12 cellular contexts compared by ENCODE assay signal in genomic region chr4:80913381-80913780, GRCh38.
DNase-seq lines count a peak whose midpoint lies in the region; ATAC-seq and TF ChIP-seq lines count a peak whose summit lies in the region.
"Had no signal": no experiment of that assay in that cellular context is flagged by ENCODE, and none has a peak within 500 bp of the region (broad histone marks: within the 10 kb centered on the region; RNA-seq: fewer than 3 reads in every experiment).

No MANE protein-coding gene starts in this region.

- H3K36me3 Mint-ChIP-seq in activated CD4-positive, alpha-beta T cell treated with anti-CD3 and anti-CD28 coated beads for 36 hours (ENCODE audit: low read depth), result no peaks in the 10 kb centered on the region

- TF ChIP-seq CTCF in fibroblast of the aortic adventitia (IDR thresholded peaks at IDR 0.05; ENCODE audit: insufficient read depth, low read length), result no peak

- DNase-seq in activated CD4-positive, alpha-beta T cell treated with anti-CD3 and anti-CD28 coated beads for 36 hours, result peak; percentile 26
- no peak for DNase-seq in activated CD4-positive, alpha-beta T cell treated with anti-CD3 and anti-CD28 coated beads, Interleukin-2, amount 50 U/mL, for 1 hour
- DNase-seq in fibroblast of the aortic adventitia (ENCODE audit: low read depth) (peak; percentile 9), NCI-H1048 (lab: John Stamatoyannopoulos, UW) (no peak), NCI-H2196 (lab: John Stamatoyannopoulos, UW; ENCODE audit: unreplicated experiment) (no peak)
- no peak for DNase-seq in activated CD4-positive, CD25-positive, alpha-beta regulatory T cell (lab: John Stamatoyannopoulos, UW)
- DNase-seq: NCI-H2081 had no signal

- no peak overlapping the region for H3K4me3 Mint-ChIP-seq in activated CD4-positive, alpha-beta T cell treated with anti-CD3 and anti-CD28 coated beads for 36 hours
- H3K4me3 Mint-ChIP-seq: central memory CD8-positive, alpha-beta T cell had no signal

- H3K4me1 Mint-ChIP-seq in activated CD4-positive, alpha-beta T cell treated with anti-CD3 and anti-CD28 coated beads for 36 hours, result peaks cover 2% of the 10 kb centered on the region
- H3K4me1 Mint-ChIP-seq: central memory CD8-positive, alpha-beta T cell had no signal

- no peak for ATAC-seq in activated CD4-positive, alpha-beta T cell treated with anti-CD3 and anti-CD28 coated beads for 36 hours
- ATAC-seq in GM21528 (IDR thresholded peaks at IDR 0.05; ENCODE audit: low FRiP score, unreplicated experiment) (peak; percentile 83), HG03196 (IDR thresholded peaks at IDR 0.05; ENCODE audit: unreplicated experiment) (peak; percentile 68)
- ATAC-seq: A549 had no signal

- CTCF ChIA-PET in activated CD4-positive, alpha-beta T cell treated with anti-CD3 and anti-CD28 coated beads for 36 hours (lab: Charles Lee), result interaction anchor here (0.9 kb wide), 1 partner anchor 121 kb away, joined by 3 read pairs; no protein-coding TSS in a partner anchor

- POLR2A ChIA-PET in activated CD4-positive, alpha-beta T cell treated with anti-CD3 and anti-CD28 coated beads for 36 hours (lab: Charles Lee), result no interaction called here

- H3K27me3 Mint-ChIP-seq in activated CD4-positive, alpha-beta T cell treated with anti-CD3 and anti-CD28 coated beads for 36 hours, result peaks cover 2% of the 10 kb centered on the region

- no peak overlapping the region for H3K27ac Mint-ChIP-seq in activated CD4-positive, alpha-beta T cell treated with anti-CD3 and anti-CD28 coated beads for 36 hours

- no peak overlapping the region for H3K4me3 ChIP-seq in fibroblast of the aortic adventitia (ENCODE audit: low read depth, low read length)
- H3K4me3 ChIP-seq: A549, skin epidermis had no signal

- intact Hi-C loops in activated CD4-positive, alpha-beta T cell treated with anti-CD3 and anti-CD28 coated beads for 36 hours (cut with DNase I, micrococcal nuclease), result no loop called here

- no peaks in the 10 kb centered on the region for H3K9me3 Mint-ChIP-seq in activated CD4-positive, alpha-beta T cell treated with anti-CD3 and anti-CD28 coated beads for 36 hours (ENCODE audit: low read depth)
- H3K9me3 Mint-ChIP-seq: central memory CD8-positive, alpha-beta T cell had no signal

Comparison
In these comparisons a context has a peak if more than half of its experiments do, and no peak if none do; other contexts are left out.
1. DNase-seq: peak in activated CD4-positive, alpha-beta T cell treated with anti-CD3 and anti-CD28 coated beads for 36 hours (single experiment) and fibroblast of the aortic adventitia (single experiment); none in activated CD4-positive, alpha-beta T cell treated with anti-CD3 and anti-CD28 coated beads, Interleukin-2, amount 50 U/mL, for 1 hour (single experiment), activated CD4-positive, CD25-positive, alpha-beta regulatory T cell (0 of 4), NCI-H1048 (single experiment) and NCI-H2196 (single experiment).